In the genomic region with DNA sequence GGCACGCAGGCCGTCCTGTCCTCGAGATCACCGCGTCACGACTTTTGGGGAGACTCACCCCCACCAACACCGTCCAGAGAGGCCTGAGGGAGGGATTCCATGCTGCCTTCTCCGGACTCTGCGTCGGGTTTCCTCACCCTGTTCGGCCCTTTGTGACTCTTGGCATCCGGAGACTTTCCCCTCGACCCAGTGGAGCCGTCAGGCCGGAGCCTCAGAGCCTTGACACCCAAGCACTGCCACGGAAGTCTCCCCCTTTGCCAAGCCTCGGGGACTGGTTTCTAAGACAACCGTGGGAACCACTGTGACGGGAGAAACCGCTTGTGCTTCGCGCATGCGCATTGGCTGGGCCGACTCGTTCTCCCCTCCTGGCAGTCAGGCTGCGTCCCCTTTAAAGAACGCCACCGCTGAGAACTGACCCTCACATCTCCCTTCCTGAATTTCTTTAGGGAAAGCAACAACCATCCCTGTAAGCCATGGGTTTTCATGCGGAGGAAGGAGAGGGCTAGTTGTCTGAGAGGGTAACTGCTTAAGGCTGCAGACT, we compare ENCODE assay signal across 8 cellular contexts.
DNase-seq lines count a peak whose midpoint lies in the region; ATAC-seq and TF ChIP-seq lines count a peak whose summit lies in the region.
"Not testable (repeated sequence)": the region's sequence is repeated elsewhere in the genome, so short reads cannot be mapped to it uniquely, and the experiment has no call there.

No MANE protein-coding gene starts in this region.

- H3K27me3 Mint-ChIP-seq in CD14-positive monocyte (ENCODE audit: low read depth in 3 of 3); naive B cell: not testable (repeated sequence)

- not testable (repeated sequence) for TF ChIP-seq CTCF in CD14-positive monocyte (IDR thresholded peaks at IDR 0.05)

- DNase-seq in CD14-positive monocyte (ENCODE audit: low spot score) (peak; percentile 54), T follicular helper cell (ENCODE audit: low read depth) (peak; percentile 31), head of caudate nucleus (peak; percentile 46 to 96 (median 84)), naive B cell (peak; percentile 49)
- DNase-seq in activated CD8-positive, alpha-beta memory T cell treated with anti-CD3 and anti-CD28 coated beads for 1 hour (ENCODE audit: extremely low read depth in 1 of 2, low read depth in 1 of 2) = peak; percentile 50 to 57
- peak; percentile 48 for DNase-seq in activated gamma-delta T cell treated with anti-CD3 and anti-CD28 coated beads, Interleukin-2, amount 50 U/mL, for 16 hours (ENCODE audit: low read depth)
- peak; percentile 62 for DNase-seq in stimulated activated CD4-positive, alpha-beta T cell treated with anti-CD3 and anti-CD28 coated beads, Interleukin-15, amount 100 ng/mL, for 24 hours
- DNase-seq in stimulated activated CD8-positive, alpha-beta memory T cell treated with anti-CD3 and anti-CD28 coated beads, Interleukin-4, amount 100 ng/mL, for 24 hours (ENCODE audit: low read depth) = peak; percentile 60

- intact Hi-C loops in CD14-positive monocyte (cut with micrococcal nuclease); head of caudate nucleus (cut with DNase I): not testable (repeated sequence)

- H3K4me3 Mint-ChIP-seq in CD14-positive monocyte, naive B cell: not testable (repeated sequence)

- peak in 1 of 2 donors; percentile 41 for ATAC-seq in naive B cell (ENCODE audit: low read depth in 2 of 2)

- not testable (repeated sequence) for H3K4me1 Mint-ChIP-seq in CD14-positive monocyte, naive B cell

- H3K36me3 Mint-ChIP-seq in CD14-positive monocyte, naive B cell: not testable (repeated sequence)

- not testable (repeated sequence) for H3K9me3 Mint-ChIP-seq in CD14-positive monocyte, naive B cell

- not testable (repeated sequence) for H3K27ac Mint-ChIP-seq in CD14-positive monocyte, naive B cell

Comparison
In these comparisons a context has a peak if more than half of its experiments do, and no peak if none do; other contexts are left out.
1. DNase-seq: peak in every context shown above with its lines; median percentile 84 in head of caudate nucleus; 62 in stimulated activated CD4-positive, alpha-beta T cell treated with anti-CD3 and anti-CD28 coated beads, Interleukin-15, amount 100 ng/mL, for 24 hours; 60 in stimulated activated CD8-positive, alpha-beta memory T cell treated with anti-CD3 and anti-CD28 coated beads, Interleukin-4, amount 100 ng/mL, for 24 hours; 54 in CD14-positive monocyte; 54 in activated CD8-positive, alpha-beta memory T cell treated with anti-CD3 and anti-CD28 coated beads for 1 hour; 49 in naive B cell; 48 in activated gamma-delta T cell treated with anti-CD3 and anti-CD28 coated beads, Interleukin-2, amount 50 U/mL, for 16 hours; 31 in T follicular helper cell.